13 cellular contexts compared by ENCODE assay signal in the genomic region with DNA sequence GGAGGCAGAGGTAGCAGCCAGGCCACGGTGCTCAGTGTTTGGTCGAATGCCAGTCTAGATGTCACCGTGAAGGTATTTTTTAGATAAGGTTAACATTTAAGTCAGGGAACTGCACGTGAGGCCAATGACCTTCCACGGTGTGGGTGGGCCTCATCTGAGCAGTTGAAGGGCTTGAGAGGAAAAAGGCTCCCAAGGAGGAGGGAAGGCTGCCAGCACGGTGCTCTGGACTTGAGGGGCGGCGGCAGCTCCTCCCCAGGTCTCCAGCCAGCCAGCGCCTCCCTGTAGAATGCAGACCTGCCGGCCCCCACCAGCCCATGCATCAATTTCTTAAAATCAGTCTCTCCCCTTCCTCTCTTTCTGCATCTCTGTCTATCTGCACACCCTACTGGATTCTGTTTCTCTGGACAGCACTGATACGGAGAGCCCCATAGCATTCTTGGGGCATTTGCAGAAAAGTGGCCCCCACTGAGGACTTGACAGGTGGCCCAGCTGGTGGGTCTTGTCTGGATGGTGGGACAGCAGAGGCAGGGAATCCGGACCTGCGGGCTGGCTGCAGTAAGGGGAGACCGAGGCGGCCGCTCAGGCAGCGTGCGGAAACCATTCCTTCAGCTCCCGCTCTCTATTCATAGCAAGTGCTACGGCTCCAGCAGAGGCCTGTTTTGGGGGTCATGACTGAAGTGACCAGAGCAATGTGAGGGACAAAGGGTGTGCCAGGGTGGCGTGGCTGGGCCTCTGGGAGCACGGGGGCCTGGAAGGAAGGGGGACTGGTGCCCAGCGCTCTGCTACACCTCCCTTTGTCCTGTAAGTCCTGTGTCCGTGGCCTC. TPM values are rescaled to one million over a fixed set of nuclear protein-coding genes. Genes with fewer than 3 reads are reported as not detected.
DNase-seq lines count a peak whose midpoint lies in the region; ATAC-seq, FAIRE-seq and TF ChIP-seq lines count a peak whose summit lies in the region.
"Had no signal": no experiment of that assay in that cellular context is flagged by ENCODE, and none has a peak within 500 bp of the region (broad histone marks: within the 10 kb centered on the region; RNA-seq: fewer than 3 reads in every experiment).

No MANE protein-coding gene starts in this region.

- H3K9me3 ChIP-seq in transverse colon (no peaks in the 10 kb centered on the region), prostate gland (no peaks in the 10 kb centered on the region)

- H3K4me3 ChIP-seq in NB4 (ENCODE audit: low read depth, low read length) = peak overlapping the region; percentile 71
- H3K4me3 ChIP-seq in transverse colon = no peak overlapping the region
- no peak overlapping the region for H3K4me3 ChIP-seq in prostate gland

- H3K4me1 ChIP-seq in transverse colon (no peaks in the 10 kb centered on the region), prostate gland (replicated peaks) (no peaks in the 10 kb centered on the region)
- H3K4me1 ChIP-seq: Caco-2 had no signal

- peaks cover 3% of the 10 kb centered on the region for H3K4me1 Mint-ChIP-seq in activated T-cell treated with anti-CD3 and anti-CD28 coated beads, Interleukin-2, amount 50 U/mL, for 24 hours (ENCODE audit: low read depth)
- no peaks in the 10 kb centered on the region for H3K4me1 Mint-ChIP-seq in activated T-cell treated with anti-CD3 and anti-CD28 coated beads, Interleukin-2, amount 50 U/mL, for 4 hours (ENCODE audit: low read depth)
- peaks cover 10% of the 10 kb centered on the region for H3K4me1 Mint-ChIP-seq in progenitor cell of endocrine pancreas (ENCODE audit: low read depth)

- TF ChIP-seq CTCF in NB4 (IDR thresholded peaks at IDR 0.05; ENCODE audit: low read depth, low read length) (no peak), progenitor cell of endocrine pancreas (IDR thresholded peaks at IDR 0.05; ENCODE audit: unreplicated experiment) (no peak), transverse colon (IDR thresholded peaks at IDR 0.05) (no peak), prostate gland (IDR thresholded peaks at IDR 0.05) (no peak)

- H3K36me3 ChIP-seq in transverse colon = no peaks in the 10 kb centered on the region
- no peaks in the 10 kb centered on the region for H3K36me3 ChIP-seq in prostate gland

- no peak overlapping the region for H3K27ac Mint-ChIP-seq in activated T-cell treated with anti-CD3 and anti-CD28 coated beads, Interleukin-2, amount 50 U/mL, for 24 hours
- no peak overlapping the region for H3K27ac Mint-ChIP-seq in progenitor cell of endocrine pancreas
- H3K27ac Mint-ChIP-seq: H9 had no signal

- WGBS in transverse colon (ENCODE audit: low coverage in 1 of 2), 2 donors = 84 to 87% methylated on average over 11 to 24 of the region's 24 CpGs
- 90% methylated on average over 24 of the region's 24 CpGs for WGBS in prostate gland

- no peak for FAIRE-seq in RCC 7860 (lab: Jason Lieb, UNC)

- DNase-seq in activated T-cell treated with anti-CD3 and anti-CD28 coated beads, Interleukin-2, amount 50 U/mL, for 24 hours = peak; percentile 11
- DNase-seq in activated T-cell treated with anti-CD3 and anti-CD28 coated beads, Interleukin-2, amount 50 U/mL, for 4 hours = no peak
- DNase-seq in NB4 (ENCODE audit: low read depth) (no peak), islet precursor cell (peak; percentile 38), progenitor cell of endocrine pancreas (ENCODE audit: low spot score, unreplicated experiment) (peak; percentile 8), transverse colon (no peak), RCC 7860 (ENCODE audit: low spot score) (no peak), prostate gland (ENCODE audit: low spot score) (no peak)
- DNase-seq: Caco-2, NCI-H1417 treated with DMSO at 0.1 percent for 48 hours, NCI-H2029 treated with DMSO at 0.1 percent for 48 hours, NCI-H510A treated with DMSO at 0.1 percent for 48 hours had no signal

- H3K27me3 Mint-ChIP-seq in activated T-cell treated with anti-CD3 and anti-CD28 coated beads, Interleukin-2, amount 50 U/mL, for 24 hours = peaks cover 15% of the 10 kb centered on the region
- peaks cover 41% of the 10 kb centered on the region for H3K27me3 Mint-ChIP-seq in activated T-cell treated with anti-CD3 and anti-CD28 coated beads, Interleukin-2, amount 50 U/mL, for 4 hours (ENCODE audit: low read depth)
- peaks cover 11% of the 10 kb centered on the region for H3K27me3 Mint-ChIP-seq in progenitor cell of endocrine pancreas

- H3K4me3 Mint-ChIP-seq in activated T-cell treated with anti-CD3 and anti-CD28 coated beads, Interleukin-2, amount 50 U/mL, for 24 hours = no peak overlapping the region
- H3K4me3 Mint-ChIP-seq in activated T-cell treated with anti-CD3 and anti-CD28 coated beads, Interleukin-2, amount 50 U/mL, for 4 hours = no peak overlapping the region
- H3K4me3 Mint-ChIP-seq in progenitor cell of endocrine pancreas (ENCODE audit: low read depth) = no peak overlapping the region
- H3K4me3 Mint-ChIP-seq: H9 had no signal

- H3K9me3 Mint-ChIP-seq in activated T-cell treated with anti-CD3 and anti-CD28 coated beads, Interleukin-2, amount 50 U/mL, for 24 hours = peaks cover 4% of the 10 kb centered on the region
- H3K9me3 Mint-ChIP-seq in activated T-cell treated with anti-CD3 and anti-CD28 coated beads, Interleukin-2, amount 50 U/mL, for 4 hours = peaks cover 6% of the 10 kb centered on the region
- H3K9me3 Mint-ChIP-seq in progenitor cell of endocrine pancreas (ENCODE audit: low read depth) = peaks cover 4% of the 10 kb centered on the region

- intact Hi-C loops in transverse colon (cut with DNase I; ENCODE audit: low total_unique reads) = no loop called here
- intact Hi-C loops in prostate gland (cut with DNase I) = no loop called here

- no peak for TF ChIP-seq EP300 in transverse colon (IDR thresholded peaks at IDR 0.05; ENCODE audit: low read depth)

- H3K27ac ChIP-seq in transverse colon (no peak overlapping the region), prostate gland (no peak overlapping the region)

- no peak for ATAC-seq in activated T-cell treated with anti-CD3 and anti-CD28 coated beads, Interleukin-2, amount 50 U/mL, for 4 hours

- TF ChIP-seq POLR2A in NB4 (IDR thresholded peaks at IDR 0.05; ENCODE audit: extremely low read depth, insufficient read length) (no peak), transverse colon (IDR thresholded peaks at IDR 0.05) (no peak), prostate gland (IDR thresholded peaks at IDR 0.05) (no peak)

- peaks cover 46% of the 10 kb centered on the region for H3K27me3 ChIP-seq in transverse colon
- H3K27me3 ChIP-seq in prostate gland (replicated peaks; ENCODE audit: insufficient read depth) = no peaks in the 10 kb centered on the region

- H3K36me3 Mint-ChIP-seq in activated T-cell treated with anti-CD3 and anti-CD28 coated beads, Interleukin-2, amount 50 U/mL, for 24 hours (ENCODE audit: low read depth) = no peaks in the 10 kb centered on the region
- H3K36me3 Mint-ChIP-seq in activated T-cell treated with anti-CD3 and anti-CD28 coated beads, Interleukin-2, amount 50 U/mL, for 4 hours (ENCODE audit: insufficient read depth) = no peaks in the 10 kb centered on the region
- peaks cover 12% of the 10 kb centered on the region for H3K36me3 Mint-ChIP-seq in progenitor cell of endocrine pancreas (ENCODE audit: insufficient read depth)

- in situ Hi-C loops in transverse colon (cut with MboI; ENCODE audit: low pct_ligation_motif_present in 1 of 4, low pct_unique_long_range_greater_than_20kb in 1 of 4, low sequenced_read_pairs in 3 of 4) = no loop called here

RNA-seq across cellular contexts. Expression of gene RGS12, which starts 7.9 kb away (rescaled TPM):
- total RNA-seq in activated T-cell treated with anti-CD3 and anti-CD28 coated beads, Interleukin-2, amount 50 U/mL, for 4 hours = 1 to 10 TPM; 2.3 to 3.0 (median 2.5) TPM
- 102 and 106 TPM in 2 replicates for total RNA-seq in progenitor cell of endocrine pancreas
- 10 to 100 TPM; 12.4 to 77.4 (median 17.3) TPM for total RNA-seq in transverse colon
- 10 to 100 TPM; 33.7 to 36.5 TPM for total RNA-seq in prostate gland

RNA-seq across cellular contexts. Expression of gene MSANTD1, which starts 36.0 kb away (rescaled TPM):
- under 1 TPM; 0.66 to 0.87 (median 0.78) TPM for total RNA-seq in activated T-cell treated with anti-CD3 and anti-CD28 coated beads, Interleukin-2, amount 50 U/mL, for 4 hours
- total RNA-seq in progenitor cell of endocrine pancreas (2.1 and 2.4 TPM in 2 replicates), transverse colon (1 to 10 TPM in 1 of 4 donors, under 1 TPM in 2, not detected in 1; 0.68 to 1.3 (median 0.80) TPM), prostate gland (1 to 10 TPM; 1.2 to 4.4 TPM)

Comparison
In these comparisons a context has a peak if more than half of its experiments do, and no peak if none do; other contexts are left out.
1. DNase-seq: peak in activated T-cell treated with anti-CD3 and anti-CD28 coated beads, Interleukin-2, amount 50 U/mL, for 24 hours (single experiment), islet precursor cell (single experiment) and progenitor cell of endocrine pancreas (single experiment); none in activated T-cell treated with anti-CD3 and anti-CD28 coated beads, Interleukin-2, amount 50 U/mL, for 4 hours (single experiment), NB4 (single experiment), transverse colon (single experiment), RCC 7860 (single experiment) and prostate gland (single experiment).